ENCODE assay signal across 8 cellular contexts in the genomic region with DNA sequence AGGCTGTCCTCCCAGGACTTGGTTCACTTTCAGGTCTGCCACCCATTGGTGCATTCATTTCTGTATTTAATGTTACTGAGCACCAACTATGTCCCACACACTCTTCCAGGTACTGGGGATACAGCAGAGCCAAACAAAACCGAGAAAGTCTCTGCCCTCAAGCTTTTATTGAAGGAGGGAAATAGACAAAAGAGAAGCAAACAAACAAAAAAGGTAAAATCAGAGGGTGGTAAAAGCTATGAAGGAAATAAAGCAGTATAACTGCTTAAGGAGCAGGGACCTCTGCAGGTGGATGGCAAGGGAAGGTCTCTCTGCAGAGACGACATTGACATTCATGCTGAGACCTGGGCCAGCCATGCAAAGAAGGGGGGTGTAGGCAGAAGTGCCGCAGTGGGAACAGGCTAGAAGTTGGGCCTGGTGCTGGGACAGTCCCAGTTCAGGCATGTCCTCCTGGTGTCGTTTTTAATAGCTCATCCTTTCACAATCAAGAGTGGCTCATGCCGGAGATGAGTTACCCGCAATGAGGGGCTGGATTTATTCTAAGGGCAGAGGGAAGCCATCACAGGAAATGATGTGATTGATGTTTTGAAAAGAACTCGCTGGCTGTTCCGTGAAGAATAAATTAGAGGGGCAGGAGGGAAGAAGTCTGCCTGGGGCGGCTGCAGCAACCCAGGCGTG.
DNase-seq lines count a peak whose midpoint lies in the region; ATAC-seq lines count a peak whose summit lies in the region.

No MANE protein-coding gene starts in this region.

- H3K27ac ChIP-seq in SK-N-MC = peak overlapping the region; percentile 100
- peak overlapping the region; percentile 94 for H3K27ac ChIP-seq in angular gyrus (ENCODE audit: low read depth, low read length)

- no peaks in the 10 kb centered on the region for H3K9me3 ChIP-seq in SK-N-MC (ENCODE audit: low read depth, low read length)

- DNase-seq in SIG-M5 treated with dmso at 0.1 percent for 504 hours (lab: John Stamatoyannopoulos, UW; ENCODE audit: unreplicated experiment) (peak; percentile 74), SIG-M5 (lab: John Stamatoyannopoulos, UW) (no peak), SK-N-MC (ENCODE audit: low read depth, low spot score) (peak; percentile 93), iris pigment epithelial cell (ENCODE audit: low read depth) (peak; percentile 63)
- DNase-seq in stimulated activated CD4-positive, alpha-beta T cell treated with anti-CD3 and anti-CD28 coated beads, Interleukin-1b, Interleukin-23, amount 100 ng/mL, for 24 hours (ENCODE audit: low read depth in 4 of 4, low spot score in 1 of 4) = peak in 3 of 4 experiments; percentile 21 to 45 (median 33)

- peak overlapping the region; percentile 79 for H3K4me3 ChIP-seq in SK-N-MC

- peak; percentile 27 for ATAC-seq in HG03280 (IDR thresholded peaks at IDR 0.05; ENCODE audit: unreplicated experiment)
- ATAC-seq in GM21360 (IDR thresholded peaks at IDR 0.05; ENCODE audit: unreplicated experiment) = no peak

- H3K36me3 ChIP-seq in SK-N-MC (ENCODE audit: insufficient read depth, low read length) = no peaks in the 10 kb centered on the region

- peak overlapping the region; percentile 71 for H3K9ac ChIP-seq in SK-N-MC (ENCODE audit: insufficient read length)
